In genomic region chr18:32542221-32542798, GRCh38 we compare ENCODE assay signal across 20 cellular contexts.
DNase-seq lines count a peak whose midpoint lies in the region; ATAC-seq and TF ChIP-seq lines count a peak whose summit lies in the region.
"Had no signal": no experiment of that assay in that cellular context is flagged by ENCODE, and none has a peak within 500 bp of the region (broad histone marks: within the 10 kb centered on the region; RNA-seq: fewer than 3 reads in every experiment).

No MANE protein-coding gene starts in this region.

- no peaks in the 10 kb centered on the region for H3K27me3 Mint-ChIP-seq in WTC11 (ENCODE audit: low read depth)

- POLR2A ChIA-PET in WTC11 (lab: Charles Lee) = interaction anchor here (0.5 kb wide), 1 partner anchor 289 kb away, joined by 3 read pairs; no protein-coding TSS in a partner anchor

- H3K27ac Mint-ChIP-seq in WTC11 = no peak overlapping the region
- H3K27ac Mint-ChIP-seq: CD14-positive monocyte, T-helper 17 cell had no signal

- CTCF ChIA-PET in WTC11 (lab: Charles Lee) = interaction anchor here (0.7 to 1.8 kb wide), 7 partner anchors 9 to 384 kb away, joined by 3 to 8 read pairs (median 5); partner anchors contain the start of gene GAREM1

- intact Hi-C loops in spleen (cut with DNase I; ENCODE audit: low total_unique reads) = no loop called here

- H3K27ac ChIP-seq in spleen = no peak overlapping the region
- H3K27ac ChIP-seq: colonic mucosa, HL-60 had no signal

- TF ChIP-seq POLR2A in spleen (IDR thresholded peaks at IDR 0.05) = no peak

- no peaks in the 10 kb centered on the region for H3K36me3 Mint-ChIP-seq in WTC11
- H3K36me3 Mint-ChIP-seq: CD14-positive monocyte had no signal

- H3K4me3 ChIP-seq in AG09309 (ENCODE audit: control insufficient read depth, low read depth, low read length) (no peak overlapping the region), kidney epithelial cell (ENCODE audit: low read depth, low read length) (no peak overlapping the region), spleen (no peak overlapping the region)
- H3K4me3 ChIP-seq: colonic mucosa, K562 had no signal

- no peak overlapping the region for H3K4me3 Mint-ChIP-seq in WTC11
- H3K4me3 Mint-ChIP-seq: CD14-positive monocyte, neural crest cell, T-helper 17 cell had no signal

- no peaks in the 10 kb centered on the region for H3K4me1 ChIP-seq in spleen
- H3K4me1 ChIP-seq: colonic mucosa had no signal

- 60 to 74% (median 64%) methylated on average over 5 of the region's 5 CpGs for WGBS in spleen, 5 donors

- no peaks in the 10 kb centered on the region for H3K9me3 ChIP-seq in spleen
- H3K9me3 ChIP-seq: colonic mucosa had no signal

- H3K4me1 Mint-ChIP-seq in WTC11 = peaks cover 9% of the 10 kb centered on the region
- H3K4me1 Mint-ChIP-seq: CD14-positive monocyte, neural crest cell, T-helper 17 cell had no signal

- ATAC-seq in WTC11 (peak; percentile 71), HG02885 (IDR thresholded peaks at IDR 0.05; ENCODE audit: poor library complexity, unreplicated experiment) (no peak), HG03457 (IDR thresholded peaks at IDR 0.05; ENCODE audit: unreplicated experiment) (no peak)
- ATAC-seq: activated CD4-positive, CD25-positive, alpha-beta regulatory T cell treated with anti-CD3 and anti-CD28 coated beads, Interleukin-2, amount 50 U/mL, for 24 hours; K562; T-helper 17 cell had no signal

- H3K9me3 Mint-ChIP-seq in WTC11 = no peaks in the 10 kb centered on the region
- H3K9me3 Mint-ChIP-seq: CD14-positive monocyte, neural crest cell had no signal

- DNase-seq in AG09309 (ENCODE audit: low read depth) (peak; percentile 4), NCI-H1436 (lab: John Stamatoyannopoulos, UW) (peak; percentile 69), WTC11 (ENCODE audit: low spot score) (no peak), kidney epithelial cell (ENCODE audit: low read depth) (peak; percentile 54), SW 1271 (lab: John Stamatoyannopoulos, UW) (no peak), spleen (no peak)
- DNase-seq: activated effector memory CD4-positive, alpha-beta T cell treated with anti-CD3 and anti-CD28 coated beads, Interleukin-2, amount 50 U/mL, for 16 hours; colonic mucosa; DMS53; erythroblast; NCI-H1105; NCI-H446; T-helper 17 cell had no signal

- H3K27me3 ChIP-seq in kidney epithelial cell (ENCODE audit: control insufficient read depth, insufficient read depth, low read length) = no peaks in the 10 kb centered on the region
- H3K27me3 ChIP-seq in spleen (replicated peaks in 1 of 7) = peaks cover 0 to 16% (median 0%) of the 10 kb centered on the region in 7 donors
- H3K27me3 ChIP-seq: colonic mucosa had no signal

- H3K36me3 ChIP-seq in kidney epithelial cell (ENCODE audit: control insufficient read depth, insufficient read depth, low read length) = no peaks in the 10 kb centered on the region
- no peaks in the 10 kb centered on the region for H3K36me3 ChIP-seq in spleen
- H3K36me3 ChIP-seq: colonic mucosa had no signal

- TF ChIP-seq CTCF in AG09309 (IDR thresholded peaks at IDR 0.05; ENCODE audit: control insufficient read depth, insufficient read depth, low read depth, low read length, missing control alignments) (no peak), WTC11 (IDR thresholded peaks at IDR 0.05) (no peak), kidney epithelial cell (IDR thresholded peaks at IDR 0.05; ENCODE audit: insufficient read depth, low read length, poor library complexity, severe bottlenecking) (no peak), spleen (IDR thresholded peaks at IDR 0.05 in 8 of 11, conservative IDR thresholded peaks at IDR 0.05 in 3 of 11) (no peak)

TF ChIP-seq in WTC11, 78 proteins besides CTCF, POLR2A, EP300 and RAD21:
- TF ChIP-seq GTF2I (CRISPR knock-in tag; conservative IDR thresholded peaks at IDR 0.05) = no peak
- no peak for TF ChIP-seq ZMAT4 (CRISPR knock-in tag; IDR thresholded peaks at IDR 0.05)
- TF ChIP-seq CREB1 (CRISPR knock-in tag; IDR thresholded peaks at IDR 0.05) = no peak
TF ChIP-seq in WTC11: peak in this region for 0.

Comparison
In these comparisons a context has a peak if more than half of its experiments do, and no peak if none do; other contexts are left out.
1. DNase-seq: peak in AG09309 (single experiment), NCI-H1436 (single experiment) and kidney epithelial cell (single experiment); none in WTC11 (single experiment), SW 1271 (0 of 2) and spleen (single experiment).